11 cellular contexts compared by ENCODE assay signal in the genomic region with DNA sequence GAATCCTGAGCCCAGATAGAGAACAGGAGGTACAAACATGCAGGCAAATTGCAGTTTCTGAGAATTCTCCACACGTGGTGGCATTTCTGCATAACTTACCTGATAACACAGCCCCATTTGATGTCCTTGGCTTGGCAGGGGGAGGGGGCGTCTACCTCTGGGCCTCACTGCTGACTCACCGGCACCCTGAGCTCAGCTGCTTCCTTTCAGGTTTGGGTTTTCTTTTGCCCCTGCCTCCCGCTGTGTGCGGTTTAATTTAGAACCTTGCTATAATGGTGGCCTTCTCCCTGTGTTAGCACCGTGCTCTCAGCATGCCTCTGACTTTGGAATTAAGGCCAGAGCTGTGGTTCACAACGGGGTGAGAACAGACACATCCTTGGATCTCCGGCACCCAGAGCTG. TPM values are rescaled to one million over a fixed set of nuclear protein-coding genes. Genes with fewer than 3 reads are reported as not detected.
DNase-seq lines count a peak whose midpoint lies in the region; ATAC-seq lines count a peak whose summit lies in the region.
"Had no signal": no experiment of that assay in that cellular context is flagged by ENCODE, and none has a peak within 500 bp of the region (broad histone marks: within the 10 kb centered on the region; RNA-seq: fewer than 3 reads in every experiment).

No MANE protein-coding gene starts in this region.

- intact Hi-C loops in activated CD4-positive, alpha-beta T cell treated with anti-CD3 and anti-CD28 coated beads for 36 hours (cut with DNase I, micrococcal nuclease) = no loop called here

- H3K36me3 ChIP-seq in esophagus (ENCODE audit: control insufficient read depth in 2 of 2, insufficient read depth in 2 of 2, low read length in 1 of 2) = no peaks in the 10 kb centered on the region

- H3K9me3 Mint-ChIP-seq in activated CD4-positive, alpha-beta T cell treated with anti-CD3 and anti-CD28 coated beads for 36 hours (ENCODE audit: low read depth) = no peaks in the 10 kb centered on the region

- H3K36me3 Mint-ChIP-seq in activated CD4-positive, alpha-beta T cell treated with anti-CD3 and anti-CD28 coated beads for 36 hours (ENCODE audit: low read depth) = no peaks in the 10 kb centered on the region

- peaks cover 11 to 14% of the 10 kb centered on the region in 2 donors for H3K4me1 ChIP-seq in esophagus (ENCODE audit: control insufficient read depth in 2 of 2, insufficient read depth in 2 of 2, low read length in 1 of 2)

- no peak overlapping the region for H3K27ac Mint-ChIP-seq in activated CD4-positive, alpha-beta T cell treated with anti-CD3 and anti-CD28 coated beads for 36 hours

- H3K4me3 ChIP-seq in esophagus (ENCODE audit: low read depth in 1 of 2, low read length in 2 of 2) = no peak overlapping the region

- 76 to 83% methylated on average over 8 of the region's 8 CpGs for WGBS in esophagus, 2 donors

- DNase-seq in activated CD4-positive, alpha-beta T cell treated with anti-CD3 and anti-CD28 coated beads for 36 hours = peak; percentile 69
- DNase-seq in activated CD4-positive, alpha-beta T cell treated with anti-CD3 and anti-CD28 coated beads for 1 hour = no peak
- DNase-seq in activated CD4-positive, alpha-beta T cell treated with anti-CD3 and anti-CD28 coated beads for 4 hours = peak; percentile 42 to 48
- DNase-seq in stimulated activated CD4-positive, alpha-beta T cell treated with anti-CD3 and anti-CD28 coated beads, Interleukin-4, amount 100 ng/mL, for 1 hour = peak; percentile 39
- DNase-seq in NCI-H1105 (lab: John Stamatoyannopoulos, UW) = no peak
- DNase-seq in SHP77 (lab: John Stamatoyannopoulos, UW) = no peak
- DNase-seq: NCI-H187, SHP77 treated with DMSO at 0.1 percent for 48 hours had no signal

- POLR2A ChIA-PET in activated CD4-positive, alpha-beta T cell treated with anti-CD3 and anti-CD28 coated beads for 36 hours (lab: Charles Lee) = no interaction called here

- CTCF ChIA-PET in activated CD4-positive, alpha-beta T cell treated with anti-CD3 and anti-CD28 coated beads for 36 hours (lab: Charles Lee) = interaction anchor here (1.1 kb wide), 1 partner anchor 754 kb away, joined by 3 read pairs; no protein-coding TSS in a partner anchor

- peaks cover 14% of the 10 kb centered on the region for H3K4me1 Mint-ChIP-seq in activated CD4-positive, alpha-beta T cell treated with anti-CD3 and anti-CD28 coated beads for 36 hours

- H3K27me3 ChIP-seq in esophagus (ENCODE audit: control insufficient read depth in 1 of 2, insufficient read depth in 2 of 2, low read length in 2 of 2) = no peaks in the 10 kb centered on the region

- peak; percentile 28 for ATAC-seq in activated CD4-positive, alpha-beta T cell treated with anti-CD3 and anti-CD28 coated beads for 36 hours
- ATAC-seq in HG03565 (IDR thresholded peaks at IDR 0.05; ENCODE audit: unreplicated experiment) = no peak

- no peaks in the 10 kb centered on the region for H3K9me3 ChIP-seq in esophagus (ENCODE audit: control insufficient read depth in 2 of 2, insufficient read depth in 1 of 2, low read depth in 1 of 2, low read length in 1 of 2)

- H3K27me3 Mint-ChIP-seq in activated CD4-positive, alpha-beta T cell treated with anti-CD3 and anti-CD28 coated beads for 36 hours = peaks cover 16% of the 10 kb centered on the region

- no peak overlapping the region for H3K4me3 Mint-ChIP-seq in activated CD4-positive, alpha-beta T cell treated with anti-CD3 and anti-CD28 coated beads for 36 hours

- H3K27ac ChIP-seq in esophagus (ENCODE audit: low read depth in 2 of 2, low read length in 1 of 2) = peak overlapping the region; percentile 57 to 79
- H3K27ac ChIP-seq: parathyroid adenoma had no signal

RNA-seq across cellular contexts. Expression of gene CTIF, which starts 4.4 kb away (rescaled TPM):
- total RNA-seq in activated CD4-positive, alpha-beta T cell treated with anti-CD3 and anti-CD28 coated beads for 36 hours = 1 to 10 TPM; 4.5 to 5.3 TPM
- polyA plus RNA-seq in esophagus = 10 to 100 TPM; 11.8 to 22.7 TPM

Comparison
In these comparisons a context has a peak if more than half of its experiments do, and no peak if none do; other contexts are left out.
1. DNase-seq: peak in activated CD4-positive, alpha-beta T cell treated with anti-CD3 and anti-CD28 coated beads for 36 hours (single experiment), activated CD4-positive, alpha-beta T cell treated with anti-CD3 and anti-CD28 coated beads for 4 hours (2 of 2) and stimulated activated CD4-positive, alpha-beta T cell treated with anti-CD3 and anti-CD28 coated beads, Interleukin-4, amount 100 ng/mL, for 1 hour (single experiment); none in activated CD4-positive, alpha-beta T cell treated with anti-CD3 and anti-CD28 coated beads for 1 hour (single experiment), NCI-H1105 (single experiment) and SHP77 (0 of 2).